ENCODE assay signal across 2 cellular contexts in genomic region chr20:16531485-16531884, GRCh38.
TF ChIP-seq lines count a peak whose summit lies in the region.

No MANE protein-coding gene starts in this region.

TF ChIP-seq in IMR-90, 13 proteins besides CTCF, POLR2A, EP300 and RAD21:
- no peak for TF ChIP-seq ELK1 (IDR thresholded peaks at IDR 0.05; ENCODE audit: borderline replicate concordance, low read depth, low read length)
- peak; percentile 22; the same call in 1 of the 2 replicates for TF ChIP-seq MAFK (IDR thresholded peaks at IDR 0.05; ENCODE audit: low read depth, low read length)
- peak; percentile 90 for TF ChIP-seq NFE2L2 (IDR thresholded peaks at IDR 0.05; ENCODE audit: low read depth, low read length)

TF ChIP-seq in H1, 55 proteins besides CTCF, POLR2A, EP300 and RAD21:
- no peak for TF ChIP-seq RBBP5 (IDR thresholded peaks at IDR 0.05; ENCODE audit: borderline replicate concordance, low read depth, low read length)
- no peak for TF ChIP-seq SP1 (IDR thresholded peaks at IDR 0.05; ENCODE audit: low read depth, low read length)
- TF ChIP-seq BACH1 (IDR thresholded peaks at IDR 0.05; ENCODE audit: low read length), result 0 out of 2 replicates have a peak, but pooled peaks have one; percentile 10
- no peak for TF ChIP-seq SP4 (IDR thresholded peaks at IDR 0.05; ENCODE audit: low read length)
- TF ChIP-seq NRF1 (IDR thresholded peaks at IDR 0.05; ENCODE audit: low read depth, low read length), result no peak
TF ChIP-seq in H1: peak in this region for 1.
